ENCODE assay signal across 6 cellular contexts in genomic region chr1:163141556-163141955, GRCh38.
"Had no signal": no experiment of that assay in that cellular context is flagged by ENCODE, and none has a peak within 500 bp of the region (broad histone marks: within the 10 kb centered on the region; RNA-seq: fewer than 3 reads in every experiment).

No MANE protein-coding gene starts in this region.

- H3K4me3 ChIP-seq: GM23338 had no signal

- H3K27ac ChIP-seq: HL-60 had no signal

- ATAC-seq: GM23338, HepG2 had no signal

- DNase-seq: H9, HCEC 1CT, KBM-7 had no signal
